Comparison of ENCODE assay signal across 18 cellular contexts in the genomic region with DNA sequence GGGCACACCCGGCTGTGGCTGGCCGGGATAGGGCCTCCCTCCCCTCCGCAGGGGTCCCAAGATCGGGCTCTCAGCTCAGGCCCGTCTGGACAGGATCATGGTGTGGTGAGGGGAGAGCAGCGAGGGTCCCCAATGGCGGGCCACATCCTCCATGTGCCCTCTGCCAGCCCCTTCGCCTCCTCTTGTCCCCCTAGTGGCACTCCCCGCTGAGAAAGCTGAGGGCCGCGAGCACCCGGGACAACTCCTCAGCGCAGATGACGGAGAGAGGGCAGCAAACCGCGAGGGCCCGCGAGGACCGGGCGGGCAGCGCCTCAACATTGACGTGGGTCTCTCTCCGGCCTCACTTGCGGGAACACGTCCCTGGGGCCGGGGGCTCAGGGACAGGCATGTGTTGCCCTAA.
"Had no signal": no experiment of that assay in that cellular context is flagged by ENCODE, and none has a peak within 500 bp of the region (broad histone marks: within the 10 kb centered on the region; RNA-seq: fewer than 3 reads in every experiment).

No MANE protein-coding gene starts in this region.

- H3K27me3 Mint-ChIP-seq: type B pancreatic cell had no signal

- H3K4me3 Mint-ChIP-seq: central memory CD8-positive, alpha-beta T cell; effector memory CD8-positive, alpha-beta T cell; nephron; type B pancreatic cell had no signal

- H3K27ac ChIP-seq: epithelial cell of prostate, esophagus squamous epithelium, gastroesophageal sphincter, hepatocyte, psoas muscle had no signal

- DNase-seq: effector memory CD8-positive, alpha-beta T cell; esophagus squamous epithelium; foreskin fibroblast; mesenchymal stem cell; midbrain; naive B cell; retina; small intestine; stimulated activated CD4-positive, alpha-beta T cell treated with anti-CD3 and anti-CD28 coated beads, Interleukin-12 subunit alpha, Interleukin-12 subunit beta, amount 100 ng/mL, for 4 hours; stimulated activated naive CD4-positive, alpha-beta T cell treated with Interleukin-2 at 50 U/mL for 16 hours had no signal

- H3K4me1 ChIP-seq: esophagus squamous epithelium, gastroesophageal sphincter, psoas muscle had no signal

- H3K9me3 Mint-ChIP-seq: central memory CD8-positive, alpha-beta T cell; effector memory CD8-positive, alpha-beta T cell; nephron; type B pancreatic cell had no signal

- H3K27ac Mint-ChIP-seq: effector memory CD8-positive, alpha-beta T cell; naive B cell; nephron; type B pancreatic cell had no signal

- H3K36me3 ChIP-seq: esophagus squamous epithelium, gastroesophageal sphincter had no signal

- H3K4me3 ChIP-seq: esophagus squamous epithelium, gastroesophageal sphincter, hepatocyte, lung, psoas muscle had no signal

- H3K4me1 Mint-ChIP-seq: central memory CD8-positive, alpha-beta T cell had no signal

- H3K27me3 ChIP-seq: hepatocyte had no signal

- H3K36me3 Mint-ChIP-seq: naive B cell had no signal

- ATAC-seq: effector memory CD8-positive, alpha-beta T cell; gastroesophageal sphincter; psoas muscle had no signal

- H3K9me3 ChIP-seq: esophagus squamous epithelium, gastroesophageal sphincter, psoas muscle had no signal
